ENCODE assay signal across 25 cellular contexts in the genomic region with DNA sequence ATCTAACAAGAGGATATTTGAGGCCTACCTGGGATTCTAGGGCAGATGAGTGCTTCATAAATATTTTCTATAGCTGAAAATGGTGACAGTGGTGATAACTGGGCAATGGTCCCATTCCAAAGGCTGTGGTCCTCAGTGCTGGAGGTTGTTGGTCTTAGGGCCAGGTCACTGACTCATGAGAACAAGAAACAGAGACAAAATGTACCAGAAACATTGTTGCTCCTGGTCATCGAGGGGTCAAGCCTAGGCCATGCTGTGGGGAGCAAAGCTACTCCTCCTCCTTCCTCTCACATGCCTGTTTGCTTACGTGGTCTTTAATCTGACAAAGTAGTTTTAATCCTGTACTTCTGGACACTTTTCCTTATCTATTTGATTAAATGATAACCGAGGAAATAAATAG. TPM values are rescaled to one million over a fixed set of nuclear protein-coding genes. Genes with fewer than 3 reads are reported as not detected.
A peak's percentile ranks its signal among the peaks of the same experiment; 100 is the strongest.
DNase-seq lines count a peak whose midpoint lies in the region; ATAC-seq, FAIRE-seq and TF ChIP-seq lines count a peak whose summit lies in the region.
"Had no signal": no experiment of that assay in that cellular context is flagged by ENCODE, and none has a peak within 500 bp of the region (broad histone marks: within the 10 kb centered on the region; RNA-seq: fewer than 3 reads in every experiment).

No MANE protein-coding gene starts in this region.

- intact Hi-C loops in testis (cut with DNase I; ENCODE audit: low total_unique reads) = no loop called here

- no peaks in the 10 kb centered on the region for H3K27me3 Mint-ChIP-seq in T-cell

- FAIRE-seq in HTR-8/SVneo (lab: Jason Lieb, UNC) = peak; percentile 76
- FAIRE-seq: GM12891 had no signal

- no peaks in the 10 kb centered on the region for H3K4me1 Mint-ChIP-seq in T-cell

- H3K36me3 ChIP-seq in liver (ENCODE audit: control insufficient read depth in 4 of 4, insufficient read depth in 3 of 4, low read depth in 1 of 4, low read length in 3 of 4) (no peaks in the 10 kb centered on the region), testis (ENCODE audit: low read depth, missing control alignments) (no peaks in the 10 kb centered on the region)

- TF ChIP-seq POLR2A in testis (IDR thresholded peaks at IDR 0.05) = no peak

- ATAC-seq in T-cell (replicated peaks in 1 of 4) = no peak
- ATAC-seq: CD8-positive, alpha-beta T cell had no signal

- H3K4me1 ChIP-seq in liver (ENCODE audit: control insufficient read depth in 4 of 4, insufficient read depth in 4 of 4, low read length in 3 of 4) (peaks cover 10 to 24% (median 19%) of the 10 kb centered on the region in 4 donors), testis (peaks cover 33% of the 10 kb centered on the region)

- H3K9me3 ChIP-seq in liver (ENCODE audit: control insufficient read depth in 4 of 4, low read length in 3 of 4) = no peaks in the 10 kb centered on the region
- H3K9me3 ChIP-seq in testis = no peaks in the 10 kb centered on the region

- no peak overlapping the region for H3K4me3 Mint-ChIP-seq in T-cell
- H3K4me3 Mint-ChIP-seq: CD8-positive, alpha-beta T cell; H9 had no signal

- H3K36me3 Mint-ChIP-seq in T-cell = no peaks in the 10 kb centered on the region
- H3K36me3 Mint-ChIP-seq: CD8-positive, alpha-beta T cell had no signal

- DNase-seq in HTR-8/SVneo (ENCODE audit: insufficient read length, low spot score) (no peak), amniotic epithelial cell (ENCODE audit: low read depth) (peak; percentile 83), testis (peak; percentile 84), T-cell (no peak), SW 1271 (lab: John Stamatoyannopoulos, UW) (no peak), AML-193 (lab: John Stamatoyannopoulos, UW) (no peak)
- DNase-seq: ACHN; C1 segment of cervical spinal cord; CD8-positive, alpha-beta T cell; DND-41; GM23248; H9; KG1; NCI-H1092 treated with DMSO at 0.1 percent for 48 hours; NCI-H1436 treated with DMSO at 0.1 percent for 48 hours; NCI-H2029 treated with DMSO at 0.1 percent for 48 hours; NCI-H226; NCI-H510A treated with DMSO at 0.1 percent for 48 hours; NCI-H748 treated with DMSO at 0.1 percent for 48 hours; PC-9; RPMI8226; SIG-M5 had no signal

- H3K27me3 ChIP-seq in liver (ENCODE audit: control insufficient read depth in 4 of 4, insufficient read depth in 4 of 4, low read length in 3 of 4) = no peaks in the 10 kb centered on the region
- no peaks in the 10 kb centered on the region for H3K27me3 ChIP-seq in testis

- H3K9ac ChIP-seq in liver (ENCODE audit: low read depth in 1 of 2, low read length in 2 of 2) = no peak overlapping the region
- H3K9ac ChIP-seq: GM23248 had no signal

- no peak overlapping the region for H3K4me3 ChIP-seq in liver (ENCODE audit: low read depth in 1 of 3, low read length in 3 of 3)
- no peak overlapping the region for H3K4me3 ChIP-seq in testis
- H3K4me3 ChIP-seq: GM23248, PC-9 had no signal

- H3K9me3 Mint-ChIP-seq in T-cell = no peaks in the 10 kb centered on the region
- H3K9me3 Mint-ChIP-seq: CD8-positive, alpha-beta T cell; H9 had no signal

- 49% methylated on average over 3 of the region's 3 CpGs for WGBS in liver
- 46 to 68% methylated on average over 3 of the region's 3 CpGs for WGBS in testis, 2 donors

- H3K27ac Mint-ChIP-seq in T-cell = no peak overlapping the region
- H3K27ac Mint-ChIP-seq: CD8-positive, alpha-beta T cell; H9 had no signal

- POLR2A ChIA-PET in T-cell (lab: Charles Lee) = no interaction called here

- CTCF ChIA-PET in T-cell (lab: Charles Lee) = no interaction called here

- TF ChIP-seq RAD21 in liver (IDR thresholded peaks at IDR 0.05) = peak in 1 of 2 donors; percentile 44

- H3K27ac ChIP-seq in liver (ENCODE audit: low read depth in 1 of 2, low read length in 2 of 2) = peak overlapping the region; percentile 43 to 78
- peak overlapping the region; percentile 43 to 77 for H3K27ac ChIP-seq in testis
- H3K27ac ChIP-seq: GM23248, HL-60, PC-9 had no signal

- TF ChIP-seq CTCF in liver (IDR thresholded peaks at IDR 0.05; ENCODE audit: low read depth, low read length, missing input control) (no peak), testis (IDR thresholded peaks at IDR 0.05) (no peak)

TF ChIP-seq in liver, 16 proteins besides CTCF, POLR2A, EP300 and RAD21:
- TF ChIP-seq HNF4G (IDR thresholded peaks at IDR 0.05) (peak; percentile 63), GABPA (IDR thresholded peaks at IDR 0.05 in 1 of 2, conservative IDR thresholded peaks at IDR 0.05 in 1 of 2) (peak in 1 of 2 donors; percentile 15), NR2F2 (IDR thresholded peaks at IDR 0.05) (peak; percentile 95), JUND (IDR thresholded peaks at IDR 0.05) (peak; percentile 57 to 84), FOXA2 (IDR thresholded peaks at IDR 0.05) (no peak), YY1 (IDR thresholded peaks at IDR 0.05) (no peak), TAF1 (conservative IDR thresholded peaks at IDR 0.05) (no peak), FOXA1 (IDR thresholded peaks at IDR 0.05) (no peak), EGR1 (IDR thresholded peaks at IDR 0.05; ENCODE audit: low read depth in 2 of 2) (no peak), SP1 (IDR thresholded peaks at IDR 0.05) (peak; percentile 94), HNF4A (conservative IDR thresholded peaks at IDR 0.05) (peak; percentile 65 to 74), RXRA (IDR thresholded peaks at IDR 0.05) (peak; percentile 97 to 99)
- TF ChIP-seq, protein P1, sequence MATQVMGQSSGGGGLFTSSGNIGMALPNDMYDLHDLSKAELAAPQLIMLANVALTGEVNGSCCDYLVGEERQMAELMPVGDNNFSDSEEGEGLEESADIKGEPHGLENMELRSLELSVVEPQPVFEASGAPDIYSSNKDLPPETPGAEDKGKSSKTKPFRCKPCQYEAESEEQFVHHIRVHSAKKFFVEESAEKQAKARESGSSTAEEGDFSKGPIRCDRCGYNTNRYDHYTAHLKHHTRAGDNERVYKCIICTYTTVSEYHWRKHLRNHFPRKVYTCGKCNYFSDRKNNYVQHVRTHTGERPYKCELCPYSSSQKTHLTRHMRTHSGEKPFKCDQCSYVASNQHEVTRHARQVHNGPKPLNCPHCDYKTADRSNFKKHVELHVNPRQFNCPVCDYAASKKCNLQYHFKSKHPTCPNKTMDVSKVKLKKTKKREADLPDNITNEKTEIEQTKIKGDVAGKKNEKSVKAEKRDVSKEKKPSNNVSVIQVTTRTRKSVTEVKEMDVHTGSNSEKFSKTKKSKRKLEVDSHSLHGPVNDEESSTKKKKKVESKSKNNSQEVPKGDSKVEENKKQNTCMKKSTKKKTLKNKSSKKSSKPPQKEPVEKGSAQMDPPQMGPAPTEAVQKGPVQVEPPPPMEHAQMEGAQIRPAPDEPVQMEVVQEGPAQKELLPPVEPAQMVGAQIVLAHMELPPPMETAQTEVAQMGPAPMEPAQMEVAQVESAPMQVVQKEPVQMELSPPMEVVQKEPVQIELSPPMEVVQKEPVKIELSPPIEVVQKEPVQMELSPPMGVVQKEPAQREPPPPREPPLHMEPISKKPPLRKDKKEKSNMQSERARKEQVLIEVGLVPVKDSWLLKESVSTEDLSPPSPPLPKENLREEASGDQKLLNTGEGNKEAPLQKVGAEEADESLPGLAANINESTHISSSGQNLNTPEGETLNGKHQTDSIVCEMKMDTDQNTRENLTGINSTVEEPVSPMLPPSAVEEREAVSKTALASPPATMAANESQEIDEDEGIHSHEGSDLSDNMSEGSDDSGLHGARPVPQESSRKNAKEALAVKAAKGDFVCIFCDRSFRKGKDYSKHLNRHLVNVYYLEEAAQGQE (IDR thresholded peaks at IDR 0.05) = no peak
- TF ChIP-seq, protein P2, sequence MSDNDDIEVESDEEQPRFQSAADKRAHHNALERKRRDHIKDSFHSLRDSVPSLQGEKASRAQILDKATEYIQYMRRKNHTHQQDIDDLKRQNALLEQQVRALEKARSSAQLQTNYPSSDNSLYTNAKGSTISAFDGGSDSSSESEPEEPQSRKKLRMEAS (IDR thresholded peaks at IDR 0.05) = peak; percentile 32
- TF ChIP-seq, protein P3, sequence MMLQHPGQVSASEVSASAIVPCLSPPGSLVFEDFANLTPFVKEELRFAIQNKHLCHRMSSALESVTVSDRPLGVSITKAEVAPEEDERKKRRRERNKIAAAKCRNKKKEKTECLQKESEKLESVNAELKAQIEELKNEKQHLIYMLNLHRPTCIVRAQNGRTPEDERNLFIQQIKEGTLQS (IDR thresholded peaks at IDR 0.05) = peak; percentile 57
- TF ChIP-seq, protein P4, sequence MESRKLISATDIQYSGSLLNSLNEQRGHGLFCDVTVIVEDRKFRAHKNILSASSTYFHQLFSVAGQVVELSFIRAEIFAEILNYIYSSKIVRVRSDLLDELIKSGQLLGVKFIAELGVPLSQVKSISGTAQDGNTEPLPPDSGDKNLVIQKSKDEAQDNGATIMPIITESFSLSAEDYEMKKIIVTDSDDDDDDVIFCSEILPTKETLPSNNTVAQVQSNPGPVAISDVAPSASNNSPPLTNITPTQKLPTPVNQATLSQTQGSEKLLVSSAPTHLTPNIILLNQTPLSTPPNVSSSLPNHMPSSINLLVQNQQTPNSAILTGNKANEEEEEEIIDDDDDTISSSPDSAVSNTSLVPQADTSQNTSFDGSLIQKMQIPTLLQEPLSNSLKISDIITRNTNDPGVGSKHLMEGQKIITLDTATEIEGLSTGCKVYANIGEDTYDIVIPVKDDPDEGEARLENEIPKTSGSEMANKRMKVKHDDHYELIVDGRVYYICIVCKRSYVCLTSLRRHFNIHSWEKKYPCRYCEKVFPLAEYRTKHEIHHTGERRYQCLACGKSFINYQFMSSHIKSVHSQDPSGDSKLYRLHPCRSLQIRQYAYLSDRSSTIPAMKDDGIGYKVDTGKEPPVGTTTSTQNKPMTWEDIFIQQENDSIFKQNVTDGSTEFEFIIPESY (IDR thresholded peaks at IDR 0.05) = peak; percentile 29

RNA-seq across cellular contexts. Expression of a gene that starts 33.8 kb away (rescaled TPM):
- total RNA-seq in liver (10 to 100 TPM; 17.1 to 17.6 TPM), testis (10 to 100 TPM; 60.0 to 64.4 TPM), T-cell (10 to 100 TPM in 4 of 5 donors, 1 to 10 TPM in 1; 9.8 to 14.4 (median 12.3) TPM)
- polyA plus RNA-seq in liver (10 to 100 TPM; 40.9 to 43.5 TPM), testis (ENCODE audit: insufficient read depth, low read depth, low replicate concordance) (103 TPM)

RNA-seq across cellular contexts. Expression of a gene that starts 34.2 kb away (rescaled TPM):
- total RNA-seq in liver (10 to 100 TPM; 14.0 to 14.2 TPM), testis (100 to 1,000 TPM; 112 to 155 TPM), T-cell (10 to 100 TPM; 15.4 to 36.2 (median 22.2) TPM)
- polyA plus RNA-seq in liver (1 to 10 TPM; 4.3 to 5.7 TPM), testis (ENCODE audit: insufficient read depth, low read depth, low replicate concordance) (318 TPM)

RNA-seq across cellular contexts. Expression of a gene that starts 48.4 kb away (rescaled TPM):
- total RNA-seq in liver (10 to 100 TPM in 1 of 2 donors, 1 to 10 TPM in 1; 8.7 to 13.1 TPM), testis (10 to 100 TPM; 38.5 to 45.0 TPM), T-cell (1 to 10 TPM; 1.1 to 7.1 (median 3.1) TPM)
- polyA plus RNA-seq in liver (10 to 100 TPM; 10.4 to 12.3 TPM), testis (ENCODE audit: insufficient read depth, low read depth, low replicate concordance) (49.6 TPM)
- total RNA-seq: GM23248 had no signal

Comparison
In these comparisons a context has a peak if more than half of its experiments do, and no peak if none do; other contexts are left out.
1. DNase-seq: peak in amniotic epithelial cell (single experiment) and testis (single experiment); none in HTR-8/SVneo (single experiment), T-cell (0 of 34), SW 1271 (0 of 2) and AML-193 (0 of 2).